ENCODE assay signal across 28 cellular contexts in the genomic region with DNA sequence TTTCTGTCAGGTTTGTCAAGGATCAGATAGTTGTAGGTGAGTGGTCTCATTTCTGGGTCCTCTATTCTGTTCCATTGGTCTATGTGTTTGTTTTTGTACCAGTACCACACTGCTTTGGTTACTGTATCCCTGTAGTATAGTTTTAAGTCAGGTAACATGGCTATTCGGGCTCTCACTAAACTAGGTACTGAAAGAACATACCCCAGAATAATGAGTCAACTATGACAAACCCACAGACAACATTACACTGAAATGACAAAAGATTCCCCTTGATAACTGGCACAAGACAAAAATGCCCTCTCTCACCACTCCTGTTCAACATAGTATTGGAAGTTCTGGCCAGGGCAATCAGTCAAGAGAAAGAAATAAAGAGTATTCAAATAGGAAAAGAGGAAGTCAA.
"Had no signal": no experiment of that assay in that cellular context is flagged by ENCODE, and none has a peak within 500 bp of the region (broad histone marks: within the 10 kb centered on the region; RNA-seq: fewer than 3 reads in every experiment).

No MANE protein-coding gene starts in this region.

- H3K36me3 Mint-ChIP-seq: mesothelial cell of epicardium; naive B cell; stimulated activated naive B cell treated with anti-CD40 and anti-IgM and Interleukin-4, amounts not matched to agents 10 μg/mL and 1 μg/mL and 100 μg/mL, for 72 hours had no signal

- H3K4me3 ChIP-seq: colonic mucosa, esophagus muscularis mucosa, gastroesophageal sphincter, heart right ventricle, left lung, mucosa of descending colon, right lobe of liver, stomach, thyroid gland had no signal

- H3K9me3 ChIP-seq: colonic mucosa, esophagus muscularis mucosa, gastroesophageal sphincter, left lung, mucosa of descending colon, neutrophil, right lobe of liver, stomach, thyroid gland had no signal

- H3K4me3 Mint-ChIP-seq: dendritic cell treated with granulocyte-macrophage colony-stimulating factor and Interleukin-4, amounts not matched to agents 40 ng/mL and 50 ng/mL, for 4 days; mesothelial cell of epicardium; naive B cell; natural killer cell treated with Interleukin-12 subunit alpha and Interleukin-12 subunit beta and Interleukin-15 and Interleukin-18, amount 100 ng/mL, for 72 hours; neural crest cell; stimulated activated naive B cell treated with anti-CD40 and anti-IgM and Interleukin-4, amounts not matched to agents 10 μg/mL and 1 μg/mL and 100 μg/mL, for 72 hours had no signal

- H3K4me1 Mint-ChIP-seq: mesothelial cell of epicardium; naive B cell; neural crest cell; stimulated activated naive B cell treated with anti-CD40 and anti-IgM and Interleukin-4, amounts not matched to agents 10 μg/mL and 1 μg/mL and 100 μg/mL, for 72 hours had no signal

- H3K27me3 Mint-ChIP-seq: dendritic cell treated with granulocyte-macrophage colony-stimulating factor and Interleukin-4, amounts not matched to agents 40 ng/mL and 50 ng/mL, for 4 days; naive B cell; natural killer cell treated with Interleukin-12 subunit alpha and Interleukin-12 subunit beta and Interleukin-15 and Interleukin-18, amount 100 ng/mL, for 72 hours; progenitor cell of endocrine pancreas; stimulated activated naive B cell treated with anti-CD40 and anti-IgM and Interleukin-4, amounts not matched to agents 10 μg/mL and 1 μg/mL and 100 μg/mL, for 72 hours had no signal

- H3K9me3 Mint-ChIP-seq: mesothelial cell of epicardium, neural crest cell had no signal

- H3K27me3 ChIP-seq: colonic mucosa, esophagus muscularis mucosa, foreskin keratinocyte, gastroesophageal sphincter, heart right ventricle, left lung, neutrophil, right lobe of liver, stomach, thyroid gland had no signal

- H3K36me3 ChIP-seq: colonic mucosa, esophagus muscularis mucosa, gastroesophageal sphincter, heart right ventricle, left lung, neutrophil, right lobe of liver, stomach, thyroid gland had no signal

- H3K27ac Mint-ChIP-seq: dendritic cell treated with granulocyte-macrophage colony-stimulating factor and Interleukin-4, amounts not matched to agents 40 ng/mL and 50 ng/mL, for 4 days; mesothelial cell of epicardium; naive B cell; natural killer cell treated with Interleukin-12 subunit alpha and Interleukin-12 subunit beta and Interleukin-15 and Interleukin-18, amount 100 ng/mL, for 72 hours; progenitor cell of endocrine pancreas; stimulated activated naive B cell treated with anti-CD40 and anti-IgM and Interleukin-4, amounts not matched to agents 10 μg/mL and 1 μg/mL and 100 μg/mL, for 72 hours had no signal

- DNase-seq: colonic mucosa; effector memory CD4-positive, alpha-beta T cell; foreskin keratinocyte; glutamatergic neuron; heart right ventricle; hippocampal formation; left cardiac atrium; left lung; mesenchymal stem cell; mucosa of descending colon; naive B cell; right lobe of liver; small intestine; stimulated activated CD4-positive, alpha-beta T cell treated with anti-CD3 and anti-CD28 coated beads, Interleukin-15, amount 100 ng/mL, for 24 hours; stimulated activated CD4-positive, alpha-beta T cell treated with anti-CD3 and anti-CD28 coated beads, Interleukin-2, amount 100 ng/mL, for 48 hours; stimulated activated naive B cell treated with anti-CD40 and anti-IgM and Interleukin-4, amounts not matched to agents 10 μg/mL and 1 μg/mL and 100 μg/mL, for 72 hours; stomach; thyroid gland; trophoblast cell had no signal

- H3K4me1 ChIP-seq: colonic mucosa, esophagus muscularis mucosa, foreskin keratinocyte, gastroesophageal sphincter, heart right ventricle, left lung, parathyroid adenoma, right lobe of liver, stomach, thyroid gland had no signal

- ATAC-seq: foreskin keratinocyte; gastroesophageal sphincter; heart right ventricle; left cardiac atrium; left lung; mucosa of descending colon; natural killer cell treated with Interleukin-12 subunit alpha and Interleukin-12 subunit beta and Interleukin-15 and Interleukin-18, amount 100 ng/mL, for 72 hours; right lobe of liver; stimulated activated naive B cell treated with anti-CD40 and anti-IgM and Interleukin-4, amounts not matched to agents 10 μg/mL and 1 μg/mL and 100 μg/mL, for 72 hours had no signal

- H3K27ac ChIP-seq: colonic mucosa, esophagus muscularis mucosa, foreskin keratinocyte, gastroesophageal sphincter, heart right ventricle, left lung, neutrophil, parathyroid adenoma, right lobe of liver, stomach, thyroid gland had no signal
